In genomic region chr12:109255377-109255776, GRCh38 we compare ENCODE assay signal across 16 cellular contexts. TPM values are rescaled to one million over a fixed set of nuclear protein-coding genes. Genes with fewer than 3 reads are reported as not detected.
A peak's percentile ranks its signal among the peaks of the same experiment; 100 is the strongest.
DNase-seq lines count a peak whose midpoint lies in the region; ATAC-seq, FAIRE-seq and TF ChIP-seq lines count a peak whose summit lies in the region.
"Had no signal": no experiment of that assay in that cellular context is flagged by ENCODE, and none has a peak within 500 bp of the region (broad histone marks: within the 10 kb centered on the region; RNA-seq: fewer than 3 reads in every experiment).

No MANE protein-coding gene starts in this region.

- H3K27me3 Mint-ChIP-seq in CD4-positive, alpha-beta T cell: no peaks in the 10 kb centered on the region
- H3K27me3 Mint-ChIP-seq: activated B cell treated with CpG ODN at 0.5 μM for 24 hours had no signal

- peak; percentile 52 to 64 for TF ChIP-seq RAD21 in H1 (IDR thresholded peaks at IDR 0.05 in 1 of 2, conservative IDR thresholded peaks at IDR 0.05 in 1 of 2; ENCODE audit: low read depth in 2 of 2, low read length in 2 of 2)

- H3K4me1 ChIP-seq in NT2/D1 (ENCODE audit: insufficient read depth, insufficient read length): no peaks in the 10 kb centered on the region
- H3K4me1 ChIP-seq in H1 (replicated peaks in 1 of 4; ENCODE audit: control insufficient read depth in 3 of 4, insufficient read depth in 4 of 4, low read length in 3 of 4): no peaks in the 10 kb centered on the region
- no peaks in the 10 kb centered on the region for H3K4me1 ChIP-seq in aorta (ENCODE audit: control insufficient read depth in 1 of 2, insufficient read depth in 2 of 2, low read length in 2 of 2)

- no peaks in the 10 kb centered on the region for H4K20me1 ChIP-seq in H1 (replicated peaks in 1 of 2; ENCODE audit: control insufficient read depth in 1 of 2, insufficient read depth in 2 of 2, low read length in 2 of 2)

- H4K8ac ChIP-seq in H1 (ENCODE audit: extremely low read depth, insufficient read depth, low read length): no peak overlapping the region

- no peak overlapping the region for H3K14ac ChIP-seq in H1 (ENCODE audit: insufficient read length)

- H3K23ac ChIP-seq in H1 (ENCODE audit: insufficient read length): no peak overlapping the region

- no peak overlapping the region for H3K4ac ChIP-seq in H1 (replicated peaks; ENCODE audit: insufficient read length, low read depth, low read length)

- no peak for FAIRE-seq in H1 (lab: Jason Lieb, UNC)

- intact Hi-C loops in CD4-positive, alpha-beta T cell (cut with DNase I, micrococcal nuclease): no loop called here
- intact Hi-C loops in aorta (cut with DNase I): no loop called here

- no peak overlapping the region for H3K27ac Mint-ChIP-seq in CD4-positive, alpha-beta T cell
- H3K27ac Mint-ChIP-seq: activated B cell treated with CpG ODN at 0.5 μM for 24 hours; natural killer cell treated with Interleukin-12 subunit alpha and Interleukin-12 subunit beta and Interleukin-15 and Interleukin-18, amount 100 ng/mL, for 72 hours had no signal

- H3K36me3 ChIP-seq in NT2/D1 (ENCODE audit: insufficient read depth, insufficient read length, low read length): peaks cover 6% of the 10 kb centered on the region
- H3K36me3 ChIP-seq in H1 (ENCODE audit: control insufficient read depth in 2 of 4, insufficient read depth in 4 of 4, low read length in 3 of 4): peaks cover 0 to 11% (median 0%) of the 10 kb centered on the region in 4 experiments; a peak in 1 of 8 replicates
- peaks cover 8 to 9% of the 10 kb centered on the region in 2 donors for H3K36me3 ChIP-seq in aorta (ENCODE audit: control insufficient read depth in 1 of 2, insufficient read depth in 2 of 2, low read length in 1 of 2)

- H3K4me1 Mint-ChIP-seq in CD4-positive, alpha-beta T cell (ENCODE audit: low read depth): no peaks in the 10 kb centered on the region
- H3K4me1 Mint-ChIP-seq: activated B cell treated with CpG ODN at 0.5 μM for 24 hours had no signal

- no peak overlapping the region for H3K18ac ChIP-seq in H1 (ENCODE audit: extremely low read depth, low read length)

- H3K79me2 ChIP-seq in H1 (ENCODE audit: control insufficient read depth in 1 of 2, insufficient read depth in 2 of 2, low read length in 2 of 2): no peaks in the 10 kb centered on the region

- no peak overlapping the region for H2AK5ac ChIP-seq in H1 (ENCODE audit: low read depth, low read length)

- no peak overlapping the region for H2AFZ ChIP-seq in H1 (ENCODE audit: low read length)

- peaks cover 77% of the 10 kb centered on the region for H3K36me3 Mint-ChIP-seq in CD4-positive, alpha-beta T cell (ENCODE audit: low read depth)

- peaks cover 6% of the 10 kb centered on the region for H3K9me3 Mint-ChIP-seq in CD4-positive, alpha-beta T cell

- ATAC-seq in CD4-positive, alpha-beta T cell (ENCODE audit: poor library complexity): no peak
- no peak for ATAC-seq in aorta (ENCODE audit: low FRiP score)
- ATAC-seq: natural killer cell treated with Interleukin-12 subunit alpha and Interleukin-12 subunit beta and Interleukin-15 and Interleukin-18, amount 100 ng/mL, for 72 hours had no signal

- H3K9me3 ChIP-seq in NT2/D1 (ENCODE audit: insufficient read depth, low read length) (peaks cover 12% of the 10 kb centered on the region), H1 (ENCODE audit: insufficient read depth in 2 of 2, low read depth in 1 of 2, low read length in 1 of 2) (peaks cover 9 to 15% of the 10 kb centered on the region in 2 experiments; a peak in 2 of 4 replicates), aorta (ENCODE audit: control insufficient read depth, low read length) (peaks cover 2% of the 10 kb centered on the region)
- peaks cover 15% of the 10 kb centered on the region for H3K9me3 ChIP-seq in CD4-positive, alpha-beta T cell (ENCODE audit: control insufficient read depth, low read length)

- CTCF ChIA-PET in H1 (lab: Charles Lee; ENCODE audit: partially characterized antibody): interaction anchor here (0.7 to 2.1 kb wide), 14 partner anchors 9 to 160 kb away, joined by 3 to 6 read pairs (median 3); no protein-coding TSS in a partner anchor
- CTCF ChIA-PET in CD4-positive, alpha-beta T cell (lab: Charles Lee): no interaction called here

- no peak overlapping the region for H4K91ac ChIP-seq in H1 (replicated peaks; ENCODE audit: insufficient read length, low read length)

- POLR2A ChIA-PET in H1 (lab: Charles Lee; ENCODE audit: partially characterized antibody): interaction anchor here (0.8 kb wide), 1 partner anchor 9 kb away, joined by 3 read pairs; no protein-coding TSS in a partner anchor
- POLR2A ChIA-PET in CD4-positive, alpha-beta T cell (lab: Charles Lee): no interaction called here

- no peak overlapping the region for H2BK5ac ChIP-seq in H1 (ENCODE audit: low read depth, low read length)

- no peak for TF ChIP-seq POLR2A in H1 (IDR thresholded peaks at IDR 0.05; ENCODE audit: control extremely low read depth in 1 of 2, low read depth in 2 of 2, low read length in 2 of 2)

- H3K4me3 ChIP-seq in NT2/D1 (ENCODE audit: insufficient read length, low read depth): no peak overlapping the region
- no peak overlapping the region for H3K4me3 ChIP-seq in H1 (ENCODE audit: extremely low read depth in 1 of 4, insufficient read depth in 2 of 4, low read depth in 3 of 4, low read length in 4 of 4)
- H3K4me3 ChIP-seq in aorta (ENCODE audit: low read length in 2 of 2): no peak overlapping the region

- no peak overlapping the region for H2BK120ac ChIP-seq in H1 (replicated peaks; ENCODE audit: low read depth, low read length)

- H2BK12ac ChIP-seq in H1 (ENCODE audit: low read depth, low read length): no peak overlapping the region

- no peak overlapping the region for H3K4me3 Mint-ChIP-seq in CD4-positive, alpha-beta T cell
- H3K4me3 Mint-ChIP-seq: activated B cell treated with CpG ODN at 0.5 μM for 24 hours; natural killer cell treated with Interleukin-12 subunit alpha and Interleukin-12 subunit beta and Interleukin-15 and Interleukin-18, amount 100 ng/mL, for 72 hours had no signal

- no peak overlapping the region for H3K4me2 ChIP-seq in H1 (ENCODE audit: insufficient read depth in 1 of 2, low read depth in 2 of 2, low read length in 2 of 2)

- no peak overlapping the region for H2BK15ac ChIP-seq in H1 (ENCODE audit: low read length)

- TF ChIP-seq EP300 in H1 (IDR thresholded peaks at IDR 0.05; ENCODE audit: borderline replicate concordance in 1 of 2, low read depth in 2 of 2, low read length in 2 of 2): no peak

- DNase-seq in DMS53 (lab: John Stamatoyannopoulos, UW) (peak; percentile 39), DMS53 treated with DMSO at 0.1 percent for 48 hours (lab: John Stamatoyannopoulos, UW; ENCODE audit: unreplicated experiment) (no peak), NT2/D1 (ENCODE audit: low read depth, low spot score) (peak; percentile 25), H1 (ENCODE audit: low read depth in 1 of 2, low spot score in 2 of 2) (peak in 1 of 2 experiments; percentile 25), pons (ENCODE audit: low spot score) (peak; percentile 24), aorta (no peak)
- no peak for DNase-seq in CD4-positive, alpha-beta T cell
- DNase-seq in stimulated activated CD4-positive, alpha-beta T cell treated with anti-CD3 and anti-CD28 coated beads, Interleukin-4, amount 100 ng/mL, for 4 hours: no peak
- DNase-seq: 8988T; activated B cell treated with CpG ODN at 0.5 μM for 24 hours; activated effector memory CD4-positive, alpha-beta T cell treated with Interleukin-2 at 50 U/mL for 16 hours; cortex of kidney; NCI-H510A; stimulated activated CD4-positive, alpha-beta T cell treated with anti-CD3 and anti-CD28 coated beads, Interleukin-2, amount 100 ng/mL, for 24 hours had no signal

- H3K79me1 ChIP-seq in H1 (ENCODE audit: low read depth, low read length): no peaks in the 10 kb centered on the region

- peak; percentile 47 to 60 (median 54) for TF ChIP-seq CTCF in H1 (IDR thresholded peaks at IDR 0.05; ENCODE audit: control extremely low read depth in 1 of 3, insufficient read depth in 1 of 3, low read depth in 1 of 3, low read length in 3 of 3)
- TF ChIP-seq CTCF in CD4-positive, alpha-beta T cell (IDR thresholded peaks at IDR 0.05): no peak

- H3K56ac ChIP-seq in H1 (replicated peaks; ENCODE audit: insufficient read length, low read depth, low read length): no peak overlapping the region

- 73% methylated on average over 5 of the region's 5 CpGs; no CpG with 5 or more reads in 1 of the 2 experiments for WGBS in H1 (ENCODE audit: extremely low coverage in 1 of 2, insufficient coverage in 1 of 2, insufficient read length in 1 of 2, insufficient replicate concordance in 2 of 2, low coverage in 1 of 2, low lambda C conversion rate in 2 of 2, missing lambda C conversion rate in 1 of 2), 2 experiments
- 71 to 79% methylated on average over 5 of the region's 5 CpGs for WGBS in aorta, 2 donors

- no peak overlapping the region for H3K9ac ChIP-seq in NT2/D1 (ENCODE audit: insufficient read length, low read depth)
- H3K9ac ChIP-seq in H1 (replicated peaks in 1 of 4; ENCODE audit: extremely low read depth in 1 of 4, low read depth in 3 of 4, low read length in 3 of 4): no peak overlapping the region

- H2BK20ac ChIP-seq in H1 (ENCODE audit: low read length): no peak overlapping the region

- H3K27me3 ChIP-seq in NT2/D1 (ENCODE audit: insufficient read depth, insufficient read length) (no peaks in the 10 kb centered on the region), H1 (replicated peaks in 1 of 4; ENCODE audit: control insufficient read depth in 3 of 4, extremely low read depth in 1 of 4, insufficient read depth in 3 of 4, low read length in 3 of 4) (0 out of 7 replicates have a peak, but pooled peaks cover 0 to 2% (median 0%) of the 10 kb centered on the region in 4 experiments), aorta (ENCODE audit: control insufficient read depth in 1 of 2, insufficient read depth in 2 of 2, low read length in 1 of 2) (no peaks in the 10 kb centered on the region)
- no peaks in the 10 kb centered on the region for H3K27me3 ChIP-seq in CD4-positive, alpha-beta T cell (ENCODE audit: control insufficient read depth, insufficient read depth, low read length)

- H3K27ac ChIP-seq in H1 (ENCODE audit: low read depth, low read length) (no peak overlapping the region), aorta (ENCODE audit: low read depth in 1 of 2, low read length in 2 of 2) (no peak overlapping the region)
- no peak overlapping the region for H3K27ac ChIP-seq in CD4-positive, alpha-beta T cell (ENCODE audit: low read depth, low read length)

- no peaks in the 10 kb centered on the region for H3K23me2 ChIP-seq in H1 (ENCODE audit: low read depth, low read length)

- no peak overlapping the region for H4K5ac ChIP-seq in H1 (ENCODE audit: insufficient read length, low read depth, low read length)

RNA-seq across cellular contexts. Expression of gene FOXN4, which starts 53.7 kb away (rescaled TPM):
- total RNA-seq in H1 (2021; fragmentation: NEBNext Ultra II Directional; extraction: Animal tissue kit (Norgen Biotek cat#: 25700)): 0.26 and 0.57 TPM in 2 replicates
- polyA plus RNA-seq in H1 (2011; rRNA removed) (0.29 and 0.78 TPM in 2 replicates), aorta (not detected)
- polyA plus RNA-seq in H1 (2011; cell fraction: cytosol; rRNA removed): 0.52 TPM
- 1.4 TPM for polyA plus RNA-seq in H1 (2011; cell fraction: nucleus; rRNA removed)
- 0.23 to 0.56 TPM (median 0.35 TPM) in 4 replicates for polyA plus RNA-seq in H1 (2012, experiment 1 of 2)
- polyA plus RNA-seq in H1 (2012, experiment 2 of 2): 0.17 TPM
- 0.30 TPM for polyA plus RNA-seq in H1 (2013, experiment 1 of 2)
- 0.31 TPM for polyA plus RNA-seq in H1 (2013, experiment 2 of 2)
- 0.16 and 0.22 TPM in 2 replicates for polyA minus RNA-seq in H1 (2011; rRNA and poly(A)+ RNA removed)
- polyA minus RNA-seq in H1 (2011; cell fraction: cytosol; rRNA and poly(A)+ RNA removed): not detected
- polyA minus RNA-seq in H1 (2011; cell fraction: nucleus; rRNA and poly(A)+ RNA removed): 0.80 TPM
- total RNA-seq in CD4-positive, alpha-beta T cell: not detected
- not detected for total RNA-seq in aorta
- total RNA-seq: activated B cell treated with CpG ODN at 0.5 μM for 24 hours; natural killer cell treated with Interleukin-12 subunit alpha and Interleukin-12 subunit beta and Interleukin-15 and Interleukin-18, amount 100 ng/mL, for 72 hours; subcutaneous adipose tissue had no signal

Comparison
In these comparisons a context has a peak if more than half of its experiments do, and no peak if none do; other contexts are left out.
1. DNase-seq: peak in DMS53 (single experiment), NT2/D1 (single experiment) and pons (single experiment); none in DMS53 treated with DMSO at 0.1 percent for 48 hours (single experiment), CD4-positive, alpha-beta T cell (0 of 10), aorta (0 of 2) and stimulated activated CD4-positive, alpha-beta T cell treated with anti-CD3 and anti-CD28 coated beads, Interleukin-4, amount 100 ng/mL, for 4 hours (0 of 2).